8 cellular contexts compared by ENCODE assay signal in genomic region chr6:28940294-28940858, GRCh38. TPM values are rescaled to one million over a fixed set of nuclear protein-coding genes. Genes with fewer than 3 reads are reported as not detected.
DNase-seq lines count a peak whose midpoint lies in the region; ATAC-seq and TF ChIP-seq lines count a peak whose summit lies in the region.

No MANE protein-coding gene starts in this region.

- WGBS in lower leg skin, 2 donors: 1% methylated on average over 17 of the region's 17 CpGs

- intact Hi-C loops in lower leg skin (cut with DNase I; ENCODE audit: low total_unique reads): no loop called here

- H3K27ac Mint-ChIP-seq in stimulated activated memory B cell treated with anti-CD40 and anti-IgM and Interleukin-4, amounts not matched to agents 10 μg/mL and 1 μg/mL and 100 μg/mL, for 72 hours: peak overlapping the region; percentile 86

- TF ChIP-seq CTCF in lower leg skin (IDR thresholded peaks at IDR 0.05): no peak

- peak; percentile 55 for ATAC-seq in stimulated activated memory B cell treated with anti-CD40 and anti-IgM and Interleukin-4, amounts not matched to agents 10 μg/mL and 1 μg/mL and 100 μg/mL, for 72 hours
- ATAC-seq in HG03342 (IDR thresholded peaks at IDR 0.05; ENCODE audit: unreplicated experiment): no peak

- no peak for TF ChIP-seq POLR2A in lower leg skin (IDR thresholded peaks at IDR 0.05)

- no peaks in the 10 kb centered on the region for H3K9me3 Mint-ChIP-seq in stimulated activated memory B cell treated with anti-CD40 and anti-IgM and Interleukin-4, amounts not matched to agents 10 μg/mL and 1 μg/mL and 100 μg/mL, for 72 hours

- H3K36me3 Mint-ChIP-seq in stimulated activated memory B cell treated with anti-CD40 and anti-IgM and Interleukin-4, amounts not matched to agents 10 μg/mL and 1 μg/mL and 100 μg/mL, for 72 hours: no peaks in the 10 kb centered on the region

- no peaks in the 10 kb centered on the region for H3K27me3 Mint-ChIP-seq in stimulated activated memory B cell treated with anti-CD40 and anti-IgM and Interleukin-4, amounts not matched to agents 10 μg/mL and 1 μg/mL and 100 μg/mL, for 72 hours

- DNase-seq in DMS53 treated with DMSO at 0.1 percent for 48 hours (lab: John Stamatoyannopoulos, UW; ENCODE audit: unreplicated experiment) (peak; percentile 86), H4 (ENCODE audit: low spot score) (peak; percentile 43), NCI-H1105 (lab: John Stamatoyannopoulos, UW) (peak; percentile 49), dedifferentiated amniotic fluid mesenchymal stem cell (ENCODE audit: extremely low spot score) (peak; percentile 52), lower leg skin (ENCODE audit: low spot score in 2 of 2) (peak in 1 of 2 donors; percentile 37)
- DNase-seq in activated CD4-positive, alpha-beta T cell treated with anti-CD3 and anti-CD28 coated beads for 1 hour: peak; percentile 25

- H3K4me1 Mint-ChIP-seq in stimulated activated memory B cell treated with anti-CD40 and anti-IgM and Interleukin-4, amounts not matched to agents 10 μg/mL and 1 μg/mL and 100 μg/mL, for 72 hours: peaks cover 38% of the 10 kb centered on the region

- H3K4me3 ChIP-seq in lower leg skin (ENCODE audit: low read depth, poor library complexity, severe bottlenecking): peak overlapping the region; percentile 67

- H3K4me3 Mint-ChIP-seq in stimulated activated memory B cell treated with anti-CD40 and anti-IgM and Interleukin-4, amounts not matched to agents 10 μg/mL and 1 μg/mL and 100 μg/mL, for 72 hours: peak overlapping the region; percentile 81

RNA-seq across cellular contexts. Expression of gene TRIM27, which starts 16.6 kb away (rescaled TPM):
- 66.8 and 72.7 TPM in 2 replicates for total RNA-seq in H4 (2014; rRNA removed; shearing (Covaris generic))
- 10 to 100 TPM; 32.2 to 38.9 (median 35.6) TPM for total RNA-seq in lower leg skin
